ENCODE assay signal across 35 cellular contexts in the genomic region with DNA sequence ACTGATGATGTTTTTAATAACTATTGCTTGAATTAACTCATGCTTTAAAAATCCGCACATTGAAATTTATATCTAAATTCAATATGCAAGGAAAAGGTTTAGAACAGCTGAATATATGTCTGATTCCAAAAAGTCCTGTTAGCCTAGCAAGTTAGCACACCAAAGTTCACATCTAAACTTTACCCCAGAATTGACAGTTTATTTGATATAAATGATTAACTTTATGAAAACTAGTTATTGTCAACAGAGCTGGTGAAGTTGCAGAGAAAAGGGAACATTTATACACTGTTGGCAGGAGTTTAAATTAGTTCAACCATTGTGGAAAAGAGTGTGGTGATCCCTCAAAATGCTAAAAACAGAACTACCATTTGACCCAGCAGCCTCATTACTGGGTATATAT.
"Had no signal": no experiment of that assay in that cellular context is flagged by ENCODE, and none has a peak within 500 bp of the region (broad histone marks: within the 10 kb centered on the region; RNA-seq: fewer than 3 reads in every experiment).

No MANE protein-coding gene starts in this region.

- DNase-seq: Karpas-422, Kasumi-1, MG63, MM.1S, MV-4-11, NCI-H1048, NCI-H1092, NCI-H1092 treated with DMSO at 0.1 percent for 48 hours, NCI-H1105, NCI-H1105 treated with DMSO at 0.1 percent for 48 hours, NCI-H1417, NCI-H1417 treated with DMSO at 0.1 percent for 48 hours, NCI-H1436, NCI-H1436 treated with DMSO at 0.1 percent for 48 hours, NCI-H146, NCI-H1694, NCI-H1694 treated with DMSO at 0.1 percent for 48 hours, NCI-H187, NCI-H187 treated with DMSO at 0.1 percent for 48 hours, NCI-H1930, NCI-H2029, NCI-H2029 treated with DMSO at 0.1 percent for 48 hours, NCI-H2081, NCI-H2081 treated with DMSO at 0.1 percent for 48 hours, NCI-H2107, NCI-H2171, NCI-H2171 treated with DMSO at 0.1 percent for 48 hours, NCI-H2227 treated with DMSO at 0.1 percent for 48 hours, NCI-H226, NCI-H345, NCI-H446, NCI-H446 treated with DMSO at 0.1 percent for 48 hours, NCI-H510A, NCI-H510A treated with DMSO at 0.1 percent for 48 hours had no signal

- H3K4me3 ChIP-seq: MG63 had no signal

- H3K36me3 ChIP-seq: MG63 had no signal

- H3K4me2 ChIP-seq: KMS-11 had no signal

- H3K9me3 ChIP-seq: MG63 had no signal

- H3K27me3 ChIP-seq: MG63 had no signal

- H3K27ac ChIP-seq: KMS-11 had no signal

- H3K9ac ChIP-seq: KMS-11 had no signal
